In the genomic region with DNA sequence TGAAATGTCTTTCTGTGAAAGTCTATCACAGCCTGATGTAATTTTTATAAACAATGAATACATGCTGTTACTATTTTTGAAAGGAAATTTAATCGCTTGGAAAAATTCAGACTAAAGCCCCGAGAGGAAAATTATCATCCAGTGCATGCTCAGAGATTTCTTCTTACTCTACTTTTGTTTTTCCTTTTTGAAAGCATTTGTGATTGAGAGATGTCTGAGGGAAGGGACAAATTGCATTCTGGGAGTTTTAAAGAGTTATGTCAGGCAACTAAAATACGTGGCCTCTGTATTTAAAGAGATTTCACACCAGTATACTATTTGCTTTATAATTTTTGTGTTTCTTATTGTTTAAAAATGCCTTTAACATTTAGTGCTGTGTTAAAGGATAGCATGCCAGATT, we compare ENCODE assay signal across 1 cellular context.
TF ChIP-seq lines count a peak whose summit lies in the region.

No MANE protein-coding gene starts in this region.

TF ChIP-seq in HEK293, 187 proteins besides CTCF, POLR2A, EP300 and RAD21 (continued from another document):
- 0 out of 2 replicates have a peak, but pooled peaks have one; percentile 58 for TF ChIP-seq ZNF76 (tag by site-specific recombination; IDR thresholded peaks at IDR 0.05; ENCODE audit: borderline replicate concordance, low read depth)
- no peak for TF ChIP-seq KLF16 (tag by site-specific recombination; IDR thresholded peaks at IDR 0.05)
- TF ChIP-seq ZNF214 (tag by site-specific recombination; IDR thresholded peaks at IDR 0.05; ENCODE audit: borderline replicate concordance): no peak
- no peak for TF ChIP-seq OSR2 (tag by site-specific recombination; IDR thresholded peaks at IDR 0.05)
- no peak for TF ChIP-seq ZNF248 (tag by site-specific recombination; IDR thresholded peaks at IDR 0.05)
- no peak for TF ChIP-seq ZNF19 (tag by site-specific recombination; IDR thresholded peaks at IDR 0.05; ENCODE audit: low read depth)
- no peak for TF ChIP-seq ZNF501 (tag by site-specific recombination; IDR thresholded peaks at IDR 0.05)
- no peak for TF ChIP-seq ZNF600 (tag by site-specific recombination; IDR thresholded peaks at IDR 0.05)
- no peak for TF ChIP-seq ZFP69B (tag by site-specific recombination; IDR thresholded peaks at IDR 0.05)
- TF ChIP-seq, protein P1, sequence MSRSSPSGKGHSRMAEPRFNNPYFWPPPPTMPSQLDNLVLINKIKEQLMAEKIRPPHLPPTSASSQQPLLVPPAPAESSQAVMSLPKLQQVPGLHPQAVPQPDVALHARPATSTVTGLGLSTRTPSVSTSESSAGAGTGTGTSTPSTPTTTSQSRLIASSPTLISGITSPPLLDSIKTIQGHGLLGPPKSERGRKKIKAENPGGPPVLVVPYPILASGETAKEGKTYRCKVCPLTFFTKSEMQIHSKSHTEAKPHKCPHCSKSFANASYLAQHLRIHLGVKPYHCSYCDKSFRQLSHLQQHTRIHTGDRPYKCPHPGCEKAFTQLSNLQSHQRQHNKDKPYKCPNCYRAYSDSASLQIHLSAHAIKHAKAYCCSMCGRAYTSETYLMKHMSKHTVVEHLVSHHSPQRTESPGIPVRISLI (tag by site-specific recombination; IDR thresholded peaks at IDR 0.05): no peak
